ENCODE assay signal across 22 cellular contexts in the genomic region with DNA sequence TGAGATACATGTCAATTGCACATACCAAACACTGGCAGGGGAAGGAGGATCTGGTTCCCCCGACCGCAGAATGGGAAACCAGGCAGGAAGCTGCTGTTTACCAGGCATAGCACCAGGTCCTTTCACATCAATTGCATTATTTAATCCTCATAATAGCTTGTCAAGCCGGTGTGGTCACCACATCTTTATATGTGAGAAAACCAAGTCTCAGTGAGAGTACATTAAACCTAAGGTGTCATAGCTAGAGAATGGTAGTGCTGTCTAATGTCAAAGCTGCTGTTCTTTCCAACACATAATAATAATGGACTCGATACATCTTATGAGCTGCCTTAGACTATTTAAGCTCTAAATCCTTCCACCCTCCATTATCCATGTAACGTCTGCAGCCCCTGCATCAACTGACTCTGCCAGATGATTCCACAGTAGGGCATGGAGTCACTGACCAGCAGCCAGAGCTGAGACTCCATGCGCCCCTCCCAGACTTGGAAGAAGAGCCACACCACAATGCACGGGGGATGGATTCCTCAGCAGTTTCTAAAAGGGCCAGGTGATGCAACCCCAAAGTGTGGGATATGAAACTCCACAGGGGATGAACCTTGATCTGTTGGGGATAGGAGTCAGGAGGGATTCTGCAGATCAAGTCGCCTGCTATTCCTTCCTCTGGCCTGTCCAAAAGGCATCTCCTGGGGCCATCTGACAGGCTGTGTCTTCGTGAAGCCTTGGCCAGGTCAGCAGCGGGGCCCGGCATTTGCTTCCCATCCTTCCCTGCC.
DNase-seq lines count a peak whose midpoint lies in the region; ATAC-seq and TF ChIP-seq lines count a peak whose summit lies in the region.
"Had no signal": no experiment of that assay in that cellular context is flagged by ENCODE, and none has a peak within 500 bp of the region (broad histone marks: within the 10 kb centered on the region; RNA-seq: fewer than 3 reads in every experiment).

No MANE protein-coding gene starts in this region.

- peaks cover 8% of the 10 kb centered on the region for H3K4me1 ChIP-seq in vagina
- H3K4me1 ChIP-seq in SK-N-SH (ENCODE audit: control insufficient read depth in 1 of 2, insufficient read depth in 2 of 2, low read depth in 1 of 2, low read length in 1 of 2), result no peaks in the 10 kb centered on the region; a peak in 1 of 4 replicates
- H3K4me1 ChIP-seq: A549, BE2C, HAP-1 had no signal

- TF ChIP-seq POLR2A in vagina (IDR thresholded peaks at IDR 0.05), result no peak

- H4K20me1 ChIP-seq in SK-N-SH (ENCODE audit: insufficient read depth), result no peaks in the 10 kb centered on the region
- H4K20me1 ChIP-seq: BLaER1 treated with 17β-estradiol and CSF1 and Interleukin-3, amounts not matched to agents 10 nM and 100 nM had no signal

- H3K79me2 ChIP-seq in SK-N-SH (ENCODE audit: insufficient read depth), result no peaks in the 10 kb centered on the region

- peaks cover 20 to 22% of the 10 kb centered on the region in 2 donors for H3K4me1 Mint-ChIP-seq in natural killer cell
- peaks cover 5 to 16% of the 10 kb centered on the region in 2 donors for H3K4me1 Mint-ChIP-seq in natural killer cell treated with Interleukin-12 subunit alpha and Interleukin-12 subunit beta and Interleukin-15 and Interleukin-18, amount 100 ng/mL, for 72 hours (ENCODE audit: low read depth in 2 of 2)

- TF ChIP-seq EP300 in SK-N-SH (IDR thresholded peaks at IDR 0.05; ENCODE audit: borderline replicate concordance in 1 of 2, low read depth in 1 of 2, low read length in 1 of 2), result no peak

- no peak for TF ChIP-seq RAD21 in SK-N-SH (IDR thresholded peaks at IDR 0.05; ENCODE audit: low read length)

- no peak overlapping the region for H3K9ac ChIP-seq in SK-N-SH
- H3K9ac ChIP-seq: BLaER1 treated with 17β-estradiol and CSF1 and Interleukin-3, amounts not matched to agents 10 nM and 100 nM had no signal

- no peaks in the 10 kb centered on the region for H3F3A ChIP-seq in SK-N-SH (replicated peaks; ENCODE audit: insufficient read depth)

- no peaks in the 10 kb centered on the region for H3K27me3 ChIP-seq in vagina
- no peaks in the 10 kb centered on the region for H3K27me3 ChIP-seq in SK-N-SH (ENCODE audit: insufficient read depth)
- H3K27me3 ChIP-seq: BE2C had no signal

- CTCF ChIA-PET in SK-N-SH (lab: Yijun Ruan, JAX), result interaction anchor here (1.1 to 3.0 kb wide), 5 partner anchors 10 to 349 kb away, joined by 3 to 34 read pairs (median 14); no protein-coding TSS in a partner anchor

- no peak overlapping the region for H2AFZ ChIP-seq in SK-N-SH (ENCODE audit: low read depth)

- H3K4me3 ChIP-seq in vagina (no peak overlapping the region), SK-N-SH (ENCODE audit: low read depth in 2 of 2, low read length in 1 of 2) (no peak overlapping the region)
- H3K4me3 ChIP-seq: A549; BLaER1 treated with 17β-estradiol and CSF1 and Interleukin-3, amounts not matched to agents 10 nM and 100 nM; HAP-1 had no signal

- no peak overlapping the region for H3K4me2 ChIP-seq in SK-N-SH
- H3K4me2 ChIP-seq: A549; BLaER1 treated with 17β-estradiol and CSF1 and Interleukin-3, amounts not matched to agents 10 nM and 100 nM had no signal

- H3K27me3 Mint-ChIP-seq in natural killer cell (ENCODE audit: low read depth in 2 of 2), result peaks cover 8 to 12% of the 10 kb centered on the region in 2 donors
- H3K27me3 Mint-ChIP-seq in natural killer cell treated with Interleukin-12 subunit alpha and Interleukin-12 subunit beta and Interleukin-15 and Interleukin-18, amount 100 ng/mL, for 72 hours, result peaks cover 2 to 10% of the 10 kb centered on the region in 2 donors

- POLR2A ChIA-PET in SK-N-SH (lab: Yijun Ruan, JAX), result no interaction called here

- peak overlapping the region; percentile 17 for H3K4me3 Mint-ChIP-seq in natural killer cell
- H3K4me3 Mint-ChIP-seq in natural killer cell treated with Interleukin-12 subunit alpha and Interleukin-12 subunit beta and Interleukin-15 and Interleukin-18, amount 100 ng/mL, for 72 hours, result no peak overlapping the region
- H3K4me3 Mint-ChIP-seq: CD14-positive monocyte; CD4-positive, alpha-beta T cell; CD8-positive, alpha-beta memory T cell; HFFc6 had no signal

- DNase-seq in natural killer cell (no peak), vagina (ENCODE audit: extremely low spot score in 2 of 2) (peak; percentile 43 to 54), SK-N-SH (no peak)
- DNase-seq in natural killer cell treated with Interleukin-12 subunit alpha and Interleukin-12 subunit beta and Interleukin-15 and Interleukin-18, amount 100 ng/mL, for 72 hours (ENCODE audit: low spot score), result no peak
- DNase-seq: 8988T; ACHN; AML-193; BE2C; CD4-positive, alpha-beta T cell; CD8-positive, alpha-beta memory T cell; DMS 273 treated with DMSO at 0.1 percent for 48 hours; DMS79; EL; GF-D8; GOT3; HFFc6 had no signal

- 36% methylated on average over 8 of the region's 11 CpGs for WGBS in SK-N-SH (ENCODE audit: low lambda C conversion rate)

- no peaks in the 10 kb centered on the region for H3K9me3 Mint-ChIP-seq in natural killer cell
- H3K9me3 Mint-ChIP-seq in natural killer cell treated with Interleukin-12 subunit alpha and Interleukin-12 subunit beta and Interleukin-15 and Interleukin-18, amount 100 ng/mL, for 72 hours, result no peaks in the 10 kb centered on the region
- H3K9me3 Mint-ChIP-seq: CD8-positive, alpha-beta memory T cell had no signal

- ATAC-seq in natural killer cell (peak; percentile 27 to 89 (median 64)), esophagus mucosa (peak; percentile 15), HG03460 (IDR thresholded peaks at IDR 0.05; ENCODE audit: unreplicated experiment) (no peak)
- ATAC-seq in natural killer cell treated with Interleukin-12 subunit alpha and Interleukin-12 subunit beta and Interleukin-15 and Interleukin-18, amount 100 ng/mL, for 72 hours, result no peak
- ATAC-seq: A549 had no signal

- H3K36me3 ChIP-seq in vagina (no peaks in the 10 kb centered on the region), SK-N-SH (replicated peaks in 1 of 2; ENCODE audit: control insufficient read depth in 1 of 2, insufficient read depth in 2 of 2, low read length in 1 of 2) (no peaks in the 10 kb centered on the region)
- H3K36me3 ChIP-seq: BE2C; BLaER1 treated with 17β-estradiol and CSF1 and Interleukin-3, amounts not matched to agents 10 nM and 100 nM; HAP-1 had no signal

- H3K9me3 ChIP-seq in vagina, result peaks cover 6% of the 10 kb centered on the region
- H3K9me3 ChIP-seq in SK-N-SH, result no peaks in the 10 kb centered on the region; the same call in 1 of the 2 replicates
- H3K9me3 ChIP-seq: BE2C, HAP-1 had no signal

- no peak overlapping the region for H3K27ac Mint-ChIP-seq in natural killer cell
- no peak overlapping the region for H3K27ac Mint-ChIP-seq in natural killer cell treated with Interleukin-12 subunit alpha and Interleukin-12 subunit beta and Interleukin-15 and Interleukin-18, amount 100 ng/mL, for 72 hours
- H3K27ac Mint-ChIP-seq: CD14-positive monocyte; CD4-positive, alpha-beta T cell; HFFc6 had no signal

- no peak overlapping the region for H3K27ac ChIP-seq in vagina
- no peak overlapping the region for H3K27ac ChIP-seq in SK-N-SH (ENCODE audit: low read depth in 2 of 2, low read length in 1 of 2)
- H3K27ac ChIP-seq: A549; BLaER1 treated with 17β-estradiol and CSF1 and Interleukin-3, amounts not matched to agents 10 nM and 100 nM had no signal

- H3K36me3 Mint-ChIP-seq in natural killer cell, result no peaks in the 10 kb centered on the region
- H3K36me3 Mint-ChIP-seq in natural killer cell treated with Interleukin-12 subunit alpha and Interleukin-12 subunit beta and Interleukin-15 and Interleukin-18, amount 100 ng/mL, for 72 hours, result no peaks in the 10 kb centered on the region
- H3K36me3 Mint-ChIP-seq: CD14-positive monocyte; CD8-positive, alpha-beta memory T cell had no signal

- intact Hi-C loops in natural killer cell (cut with micrococcal nuclease) (no loop called here), vagina (cut with DNase I) (loop anchor here (10.0 kb wide), 1 partner anchor 345 kb away; no protein-coding TSS in a partner anchor)

- TF ChIP-seq CTCF in natural killer cell (IDR thresholded peaks at IDR 0.05) (no peak), vagina (IDR thresholded peaks at IDR 0.05) (no peak), SK-N-SH (IDR thresholded peaks at IDR 0.05) (no peak)

- no peaks in the 10 kb centered on the region for H3K9me2 ChIP-seq in SK-N-SH

TF ChIP-seq in SK-N-SH, 30 proteins besides CTCF, POLR2A, EP300 and RAD21 (continues in another document):
- TF ChIP-seq CHD2 (IDR thresholded peaks at IDR 0.05; ENCODE audit: low read length, partially characterized antibody) (no peak), RFX5 (IDR thresholded peaks at IDR 0.05; ENCODE audit: low read length) (no peak), FOXJ3 (CRISPR knock-in tag; IDR thresholded peaks at IDR 0.05) (no peak), FOXM1 (IDR thresholded peaks at IDR 0.05; ENCODE audit: low read depth) (no peak), MEF2A (IDR thresholded peaks at IDR 0.05; ENCODE audit: borderline replicate concordance, low read depth) (no peak), YY1 (IDR thresholded peaks at IDR 0.05; ENCODE audit: low read depth) (no peak)
- TF ChIP-seq, protein P1, sequence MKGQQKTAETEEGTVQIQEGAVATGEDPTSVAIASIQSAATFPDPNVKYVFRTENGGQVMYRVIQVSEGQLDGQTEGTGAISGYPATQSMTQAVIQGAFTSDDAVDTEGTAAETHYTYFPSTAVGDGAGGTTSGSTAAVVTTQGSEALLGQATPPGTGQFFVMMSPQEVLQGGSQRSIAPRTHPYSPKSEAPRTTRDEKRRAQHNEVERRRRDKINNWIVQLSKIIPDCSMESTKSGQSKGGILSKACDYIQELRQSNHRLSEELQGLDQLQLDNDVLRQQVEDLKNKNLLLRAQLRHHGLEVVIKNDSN (IDR thresholded peaks at IDR 0.05; ENCODE audit: borderline replicate concordance, low read depth), result no peak
- TF ChIP-seq, protein P2, sequence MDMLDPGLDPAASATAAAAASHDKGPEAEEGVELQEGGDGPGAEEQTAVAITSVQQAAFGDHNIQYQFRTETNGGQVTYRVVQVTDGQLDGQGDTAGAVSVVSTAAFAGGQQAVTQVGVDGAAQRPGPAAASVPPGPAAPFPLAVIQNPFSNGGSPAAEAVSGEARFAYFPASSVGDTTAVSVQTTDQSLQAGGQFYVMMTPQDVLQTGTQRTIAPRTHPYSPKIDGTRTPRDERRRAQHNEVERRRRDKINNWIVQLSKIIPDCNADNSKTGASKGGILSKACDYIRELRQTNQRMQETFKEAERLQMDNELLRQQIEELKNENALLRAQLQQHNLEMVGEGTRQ (IDR thresholded peaks at IDR 0.05; ENCODE audit: borderline replicate concordance, low read depth, low read length), result no peak

Comparison
In these comparisons a context has a peak if more than half of its experiments do, and no peak if none do; other contexts are left out.
1. ATAC-seq: peak in natural killer cell (3 of 3) and esophagus mucosa (single experiment); none in natural killer cell treated with Interleukin-12 subunit alpha and Interleukin-12 subunit beta and Interleukin-15 and Interleukin-18, amount 100 ng/mL, for 72 hours (0 of 2) and HG03460 (single experiment).
2. DNase-seq: peak in vagina (2 of 2); none in natural killer cell (single experiment), natural killer cell treated with Interleukin-12 subunit alpha and Interleukin-12 subunit beta and Interleukin-15 and Interleukin-18, amount 100 ng/mL, for 72 hours (single experiment) and SK-N-SH (single experiment).